Comparison of ENCODE assay signal across 30 cellular contexts in genomic region chr1:114692947-114693346, GRCh38. TPM values are rescaled to one million over a fixed set of nuclear protein-coding genes. Genes with fewer than 3 reads are reported as not detected.
"Had no signal": no experiment of that assay in that cellular context is flagged by ENCODE, and none has a peak within 500 bp of the region (broad histone marks: within the 10 kb centered on the region; RNA-seq: fewer than 3 reads in every experiment).

No MANE protein-coding gene starts in this region.

- DNase-seq: effector CD8-positive, alpha-beta T cell; effector memory CD8-positive, alpha-beta T cell; endodermal cell; erythroblast; esophagus squamous epithelium; foreskin fibroblast; foreskin melanocyte; heart right ventricle; hippocampal formation; left cardiac atrium; left lung; left ventricle myocardium superior; lower lobe of right lung; mesenchymal stem cell; mucosa of descending colon; naive B cell had no signal

- H3K4me1 ChIP-seq: esophagus squamous epithelium, gastroesophageal sphincter, heart right ventricle, left lung, lower lobe of right lung had no signal

- H3K4me3 ChIP-seq: coronary artery, esophagus squamous epithelium, gastroesophageal sphincter, heart right ventricle, left lung, lower lobe of right lung, mucosa of descending colon had no signal

- FAIRE-seq: colon, endometrium, islet of Langerhans, keratinocyte had no signal

- H3K9me3 ChIP-seq: esophagus squamous epithelium, gastroesophageal sphincter, heart right ventricle, left lung, lower lobe of right lung, mucosa of descending colon had no signal

- H3K27ac ChIP-seq: coronary artery, epithelial cell of prostate, esophagus squamous epithelium, gastroesophageal sphincter, heart right ventricle, left lung, lower lobe of right lung had no signal

- H3K36me3 ChIP-seq: esophagus squamous epithelium, gastroesophageal sphincter, heart right ventricle, left lung, lower lobe of right lung had no signal

- ATAC-seq: effector memory CD8-positive, alpha-beta T cell; esophagus mucosa; gastroesophageal sphincter; heart right ventricle; left cardiac atrium; left lung; left ventricle myocardium superior; lower lobe of right lung; mucosa of descending colon had no signal

RNA-seq across cellular contexts. Expression of gene AMPD1, which starts 2.4 kb away (rescaled TPM):
- total RNA-seq: dermis microvascular lymphatic vessel endothelial cell, endodermal cell, esophagus mucosa, gastroesophageal sphincter, kidney epithelial cell, left cardiac atrium, lower leg skin, lung microvascular endothelial cell, mesenteric fat pad, mesothelial cell of epicardium had no signal
- polyA plus RNA-seq: heart right ventricle, keratinocyte had no signal
